1 cellular context compared by ENCODE assay signal in the genomic region with DNA sequence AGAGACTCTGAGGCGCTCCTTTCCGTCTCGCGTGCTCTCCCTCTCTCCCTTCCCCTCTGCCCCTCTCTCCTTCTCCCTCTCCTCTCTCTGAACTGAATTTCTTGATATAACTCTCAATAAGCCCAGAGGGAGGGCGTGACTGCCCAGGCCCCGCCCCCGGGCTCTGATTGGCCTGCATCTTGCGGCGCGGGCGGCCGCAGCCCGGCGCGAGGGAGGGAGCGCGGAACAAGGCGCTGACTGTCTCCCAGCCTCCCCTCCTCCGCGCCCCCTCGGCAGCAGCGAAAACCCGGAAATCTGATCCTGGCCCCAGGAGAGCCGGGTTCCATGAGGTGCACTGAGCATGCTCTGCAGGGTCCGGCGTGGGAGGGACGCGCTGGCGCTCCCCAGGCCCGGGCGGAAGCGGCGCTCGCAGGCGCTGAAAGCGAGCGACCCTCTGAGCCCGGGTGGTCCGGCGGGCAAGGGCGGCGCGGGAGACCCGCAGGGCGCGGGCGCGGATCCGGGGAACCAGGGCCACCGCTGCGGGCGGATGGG.
TF ChIP-seq lines count a peak whose summit lies in the region.

A gene with protein sequence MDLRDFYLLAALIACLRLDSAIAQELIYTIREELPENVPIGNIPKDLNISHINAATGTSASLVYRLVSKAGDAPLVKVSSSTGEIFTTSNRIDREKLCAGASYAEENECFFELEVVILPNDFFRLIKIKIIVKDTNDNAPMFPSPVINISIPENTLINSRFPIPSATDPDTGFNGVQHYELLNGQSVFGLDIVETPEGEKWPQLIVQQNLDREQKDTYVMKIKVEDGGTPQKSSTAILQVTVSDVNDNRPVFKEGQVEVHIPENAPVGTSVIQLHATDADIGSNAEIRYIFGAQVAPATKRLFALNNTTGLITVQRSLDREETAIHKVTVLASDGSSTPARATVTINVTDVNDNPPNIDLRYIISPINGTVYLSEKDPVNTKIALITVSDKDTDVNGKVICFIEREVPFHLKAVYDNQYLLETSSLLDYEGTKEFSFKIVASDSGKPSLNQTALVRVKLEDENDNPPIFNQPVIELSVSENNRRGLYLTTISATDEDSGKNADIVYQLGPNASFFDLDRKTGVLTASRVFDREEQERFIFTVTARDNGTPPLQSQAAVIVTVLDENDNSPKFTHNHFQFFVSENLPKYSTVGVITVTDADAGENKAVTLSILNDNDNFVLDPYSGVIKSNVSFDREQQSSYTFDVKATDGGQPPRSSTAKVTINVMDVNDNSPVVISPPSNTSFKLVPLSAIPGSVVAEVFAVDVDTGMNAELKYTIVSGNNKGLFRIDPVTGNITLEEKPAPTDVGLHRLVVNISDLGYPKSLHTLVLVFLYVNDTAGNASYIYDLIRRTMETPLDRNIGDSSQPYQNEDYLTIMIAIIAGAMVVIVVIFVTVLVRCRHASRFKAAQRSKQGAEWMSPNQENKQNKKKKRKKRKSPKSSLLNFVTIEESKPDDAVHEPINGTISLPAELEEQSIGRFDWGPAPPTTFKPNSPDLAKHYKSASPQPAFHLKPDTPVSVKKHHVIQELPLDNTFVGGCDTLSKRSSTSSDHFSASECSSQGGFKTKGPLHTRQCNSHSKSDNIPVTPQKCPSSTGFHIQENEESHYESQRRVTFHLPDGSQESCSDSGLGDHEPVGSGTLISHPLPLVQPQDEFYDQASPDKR (N-terminal part only) (minus strand): TSS at position 94 of the 531 bp plus-strand sequence. CDS start 1,896 bp downstream, outside the sequence.

TF ChIP-seq in K562, 482 proteins besides CTCF, POLR2A, EP300 and RAD21 (continued from another document and continues in another):
- TF ChIP-seq ZBTB11 (CRISPR knock-in tag; IDR thresholded peaks at IDR 0.05) (no peak), HMBOX1 (IDR thresholded peaks at IDR 0.05) (no peak), NR4A1 (CRISPR knock-in tag; IDR thresholded peaks at IDR 0.05) (no peak), NR4A1 (tag; IDR thresholded peaks at IDR 0.05) (no peak), STAT5A (IDR thresholded peaks at IDR 0.05; ENCODE audit: borderline replicate concordance, low read length) (no peak), TRIM24 (IDR thresholded peaks at IDR 0.05) (no peak), CSDE1 (IDR thresholded peaks at IDR 0.05) (no peak), TEAD4 (IDR thresholded peaks at IDR 0.05; ENCODE audit: low read length) (no peak), TEAD4 (CRISPR knock-in tag; IDR thresholded peaks at IDR 0.05; ENCODE audit: borderline replicate concordance) (no peak), THRA (IDR thresholded peaks at IDR 0.05) (no peak), ZNF445 (CRISPR knock-in tag; IDR thresholded peaks at IDR 0.05; ENCODE audit: low read depth) (no peak), ZNF586 (CRISPR knock-in tag; conservative IDR thresholded peaks at IDR 0.05) (no peak), MTA3 (IDR thresholded peaks at IDR 0.05; ENCODE audit: borderline replicate concordance) (0 out of 2 replicates have a peak, but pooled peaks have one; percentile 30), ZNF79 (CRISPR knock-in tag; IDR thresholded peaks at IDR 0.05; ENCODE audit: low read depth) (no peak), PTRF (tag; IDR thresholded peaks at IDR 0.05) (no peak), ZKSCAN8 (CRISPR knock-in tag; IDR thresholded peaks at IDR 0.05) (no peak), FOXK2 (conservative IDR thresholded peaks at IDR 0.05 in 1 of 2, IDR thresholded peaks at IDR 0.05 in 1 of 2; ENCODE audit: low read depth in 2 of 2) (no peak), ZNF57 (CRISPR knock-in tag; IDR thresholded peaks at IDR 0.05) (no peak), ESRRB (CRISPR knock-in tag; IDR thresholded peaks at IDR 0.05; ENCODE audit: borderline replicate concordance) (no peak), ZNF444 (CRISPR knock-in tag; IDR thresholded peaks at IDR 0.05) (no peak), ERF (CRISPR knock-in tag; IDR thresholded peaks at IDR 0.05) (no peak), CLOCK (CRISPR knock-in tag; IDR thresholded peaks at IDR 0.05; ENCODE audit: borderline replicate concordance) (no peak), RFX5 (IDR thresholded peaks at IDR 0.05; ENCODE audit: low read depth, low read length) (no peak), DNMT1 (IDR thresholded peaks at IDR 0.05) (no peak), SRSF1 (IDR thresholded peaks at IDR 0.05; ENCODE audit: low read depth, low read length) (no peak), HNRNPK (IDR thresholded peaks at IDR 0.05; ENCODE audit: low read depth, low read length, poor library complexity, severe bottlenecking) (no peak), BHLHE40 (IDR thresholded peaks at IDR 0.05; ENCODE audit: low read length) (no peak), MTA2 (IDR thresholded peaks at IDR 0.05; ENCODE audit: low read depth) (no peak), TAF1 (IDR thresholded peaks at IDR 0.05; ENCODE audit: control insufficient read depth, extremely low read depth, insufficient read depth, low read length, severe bottlenecking) (peak; percentile 35), ZEB2 (IDR thresholded peaks at IDR 0.05) (no peak), ZNF830 (CRISPR knock-in tag; IDR thresholded peaks at IDR 0.05) (no peak), KDM5B (IDR thresholded peaks at IDR 0.05; ENCODE audit: insufficient replicate concordance, low read depth, low read length) (no peak), ESRRA (IDR thresholded peaks at IDR 0.05; ENCODE audit: borderline replicate concordance, low read depth) (peak; percentile 51; the same call in 1 of the 2 replicates), SLC30A9 (CRISPR knock-in tag; IDR thresholded peaks at IDR 0.05) (no peak)
- TF ChIP-seq, protein P1, sequence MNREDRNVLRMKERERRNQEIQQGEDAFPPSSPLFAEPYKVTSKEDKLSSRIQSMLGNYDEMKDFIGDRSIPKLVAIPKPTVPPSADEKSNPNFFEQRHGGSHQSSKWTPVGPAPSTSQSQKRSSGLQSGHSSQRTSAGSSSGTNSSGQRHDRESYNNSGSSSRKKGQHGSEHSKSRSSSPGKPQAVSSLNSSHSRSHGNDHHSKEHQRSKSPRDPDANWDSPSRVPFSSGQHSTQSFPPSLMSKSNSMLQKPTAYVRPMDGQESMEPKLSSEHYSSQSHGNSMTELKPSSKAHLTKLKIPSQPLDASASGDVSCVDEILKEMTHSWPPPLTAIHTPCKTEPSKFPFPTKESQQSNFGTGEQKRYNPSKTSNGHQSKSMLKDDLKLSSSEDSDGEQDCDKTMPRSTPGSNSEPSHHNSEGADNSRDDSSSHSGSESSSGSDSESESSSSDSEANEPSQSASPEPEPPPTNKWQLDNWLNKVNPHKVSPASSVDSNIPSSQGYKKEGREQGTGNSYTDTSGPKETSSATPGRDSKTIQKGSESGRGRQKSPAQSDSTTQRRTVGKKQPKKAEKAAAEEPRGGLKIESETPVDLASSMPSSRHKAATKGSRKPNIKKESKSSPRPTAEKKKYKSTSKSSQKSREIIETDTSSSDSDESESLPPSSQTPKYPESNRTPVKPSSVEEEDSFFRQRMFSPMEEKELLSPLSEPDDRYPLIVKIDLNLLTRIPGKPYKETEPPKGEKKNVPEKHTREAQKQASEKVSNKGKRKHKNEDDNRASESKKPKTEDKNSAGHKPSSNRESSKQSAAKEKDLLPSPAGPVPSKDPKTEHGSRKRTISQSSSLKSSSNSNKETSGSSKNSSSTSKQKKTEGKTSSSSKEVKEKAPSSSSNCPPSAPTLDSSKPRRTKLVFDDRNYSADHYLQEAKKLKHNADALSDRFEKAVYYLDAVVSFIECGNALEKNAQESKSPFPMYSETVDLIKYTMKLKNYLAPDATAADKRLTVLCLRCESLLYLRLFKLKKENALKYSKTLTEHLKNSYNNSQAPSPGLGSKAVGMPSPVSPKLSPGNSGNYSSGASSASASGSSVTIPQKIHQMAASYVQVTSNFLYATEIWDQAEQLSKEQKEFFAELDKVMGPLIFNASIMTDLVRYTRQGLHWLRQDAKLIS (CRISPR knock-in tag; IDR thresholded peaks at IDR 0.05) = no peak
- TF ChIP-seq, protein P2, sequence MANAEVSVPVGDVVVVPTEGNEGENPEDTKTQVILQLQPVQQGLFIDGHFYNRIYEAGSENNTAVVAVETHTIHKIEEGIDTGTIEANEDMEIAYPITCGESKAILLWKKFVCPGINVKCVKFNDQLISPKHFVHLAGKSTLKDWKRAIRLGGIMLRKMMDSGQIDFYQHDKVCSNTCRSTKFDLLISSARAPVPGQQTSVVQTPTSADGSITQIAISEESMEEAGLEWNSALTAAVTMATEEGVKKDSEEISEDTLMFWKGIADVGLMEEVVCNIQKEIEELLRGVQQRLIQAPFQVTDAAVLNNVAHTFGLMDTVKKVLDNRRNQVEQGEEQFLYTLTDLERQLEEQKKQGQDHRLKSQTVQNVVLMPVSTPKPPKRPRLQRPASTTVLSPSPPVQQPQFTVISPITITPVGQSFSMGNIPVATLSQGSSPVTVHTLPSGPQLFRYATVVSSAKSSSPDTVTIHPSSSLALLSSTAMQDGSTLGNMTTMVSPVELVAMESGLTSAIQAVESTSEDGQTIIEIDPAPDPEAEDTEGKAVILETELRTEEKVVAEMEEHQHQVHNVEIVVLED (CRISPR knock-in tag; IDR thresholded peaks at IDR 0.05) = peak; percentile 69; the same call in 1 of the 2 replicates
- TF ChIP-seq, protein P3, sequence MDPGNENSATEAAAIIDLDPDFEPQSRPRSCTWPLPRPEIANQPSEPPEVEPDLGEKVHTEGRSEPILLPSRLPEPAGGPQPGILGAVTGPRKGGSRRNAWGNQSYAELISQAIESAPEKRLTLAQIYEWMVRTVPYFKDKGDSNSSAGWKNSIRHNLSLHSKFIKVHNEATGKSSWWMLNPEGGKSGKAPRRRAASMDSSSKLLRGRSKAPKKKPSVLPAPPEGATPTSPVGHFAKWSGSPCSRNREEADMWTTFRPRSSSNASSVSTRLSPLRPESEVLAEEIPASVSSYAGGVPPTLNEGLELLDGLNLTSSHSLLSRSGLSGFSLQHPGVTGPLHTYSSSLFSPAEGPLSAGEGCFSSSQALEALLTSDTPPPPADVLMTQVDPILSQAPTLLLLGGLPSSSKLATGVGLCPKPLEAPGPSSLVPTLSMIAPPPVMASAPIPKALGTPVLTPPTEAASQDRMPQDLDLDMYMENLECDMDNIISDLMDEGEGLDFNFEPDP (CRISPR knock-in tag; IDR thresholded peaks at IDR 0.05) = no peak
- TF ChIP-seq, protein P4, sequence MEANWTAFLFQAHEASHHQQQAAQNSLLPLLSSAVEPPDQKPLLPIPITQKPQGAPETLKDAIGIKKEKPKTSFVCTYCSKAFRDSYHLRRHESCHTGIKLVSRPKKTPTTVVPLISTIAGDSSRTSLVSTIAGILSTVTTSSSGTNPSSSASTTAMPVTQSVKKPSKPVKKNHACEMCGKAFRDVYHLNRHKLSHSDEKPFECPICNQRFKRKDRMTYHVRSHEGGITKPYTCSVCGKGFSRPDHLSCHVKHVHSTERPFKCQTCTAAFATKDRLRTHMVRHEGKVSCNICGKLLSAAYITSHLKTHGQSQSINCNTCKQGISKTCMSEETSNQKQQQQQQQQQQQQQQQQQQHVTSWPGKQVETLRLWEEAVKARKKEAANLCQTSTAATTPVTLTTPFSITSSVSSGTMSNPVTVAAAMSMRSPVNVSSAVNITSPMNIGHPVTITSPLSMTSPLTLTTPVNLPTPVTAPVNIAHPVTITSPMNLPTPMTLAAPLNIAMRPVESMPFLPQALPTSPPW (CRISPR knock-in tag; IDR thresholded peaks at IDR 0.05) = peak; percentile 93
